19 cellular contexts compared by ENCODE assay signal in the genomic region with DNA sequence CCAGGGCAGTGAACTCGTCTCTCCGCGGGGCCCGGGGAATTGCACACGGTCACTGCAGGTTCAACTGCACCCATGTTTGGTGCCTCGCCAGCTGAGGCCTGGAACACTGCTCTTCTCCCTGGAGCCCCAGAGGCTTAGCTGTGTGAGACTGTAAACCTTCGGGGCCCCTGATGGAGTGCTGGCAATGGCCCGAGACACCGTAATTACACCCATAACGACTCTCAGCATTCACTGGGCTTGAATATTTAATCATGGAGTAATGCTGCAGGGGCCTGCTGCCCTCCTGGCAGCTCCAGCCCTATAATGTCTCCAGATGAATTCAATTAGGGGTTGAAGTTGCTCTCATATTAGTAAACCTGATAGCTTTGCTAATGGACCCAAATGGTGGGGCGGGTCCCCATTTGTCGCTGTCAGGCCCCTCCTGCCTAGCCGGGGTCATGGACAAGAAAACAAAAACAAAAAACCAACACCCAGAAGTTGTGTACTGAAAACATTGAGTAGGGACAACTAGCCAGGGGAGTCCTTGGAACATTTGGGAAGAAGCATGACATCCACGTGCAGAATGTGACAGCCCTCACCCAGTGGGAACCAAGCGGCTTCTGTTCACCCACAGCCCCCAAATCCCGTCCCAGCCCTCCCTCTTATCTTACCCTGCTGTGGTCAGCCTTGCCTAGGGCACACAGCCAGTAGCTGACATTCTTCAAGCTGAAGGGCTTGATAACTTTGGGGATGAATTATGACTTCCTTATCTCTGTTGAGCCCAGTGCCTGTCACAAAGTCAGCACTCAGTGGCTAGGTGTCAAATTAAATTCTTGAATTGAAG.
DNase-seq lines count a peak whose midpoint lies in the region; ATAC-seq and TF ChIP-seq lines count a peak whose summit lies in the region.
"Had no signal": no experiment of that assay in that cellular context is flagged by ENCODE, and none has a peak within 500 bp of the region (broad histone marks: within the 10 kb centered on the region; RNA-seq: fewer than 3 reads in every experiment).

No MANE protein-coding gene starts in this region.

- H3K4me3 ChIP-seq in HEK293 (ENCODE audit: low read depth, low read length) = no peak overlapping the region
- H3K4me3 ChIP-seq in lower lobe of right lung = no peak overlapping the region
- H3K4me3 ChIP-seq: smooth muscle cell, suprapubic skin had no signal

- no peak for ATAC-seq in lower lobe of right lung
- ATAC-seq in HG02623 (IDR thresholded peaks at IDR 0.05; ENCODE audit: unreplicated experiment) = no peak
- ATAC-seq: activated naive CD8-positive, alpha-beta T cell treated with anti-CD3 and anti-CD28 coated beads, Interleukin-2, amount 50 U/mL, for 24 hours; HCT116 had no signal

- H3K27me3 ChIP-seq in lower lobe of right lung (ENCODE audit: low read depth) = peaks cover 3% of the 10 kb centered on the region
- H3K27me3 ChIP-seq: suprapubic skin had no signal

- H3K4me1 ChIP-seq in HEK293 (ENCODE audit: control insufficient read depth, insufficient read depth, low read length) = 0 out of 2 replicates have a peak, but pooled peaks cover 7% of the 10 kb centered on the region
- H3K4me1 ChIP-seq in lower lobe of right lung = no peaks in the 10 kb centered on the region
- H3K4me1 ChIP-seq: suprapubic skin had no signal

- TF ChIP-seq CTCF in HEK293 (tag by site-specific recombination; IDR thresholded peaks at IDR 0.05) (no peak), lower lobe of right lung (IDR thresholded peaks at IDR 0.05) (no peak), GM10248 (IDR thresholded peaks at IDR 0.05; ENCODE audit: control extremely low read depth, extremely low read depth, low read depth, missing control alignments) (no peak)

- DNase-seq in NCI-H2081 treated with DMSO at 0.1 percent for 48 hours (lab: John Stamatoyannopoulos, UW) = peak; percentile 16
- peak; percentile 18 for DNase-seq in dermis blood vessel endothelial cell
- DNase-seq in left kidney (ENCODE audit: low read depth, low spot score) = peak; percentile 32
- no peak for DNase-seq in lower lobe of right lung
- DNase-seq in GM10248 (ENCODE audit: extremely low spot score) = no peak
- DNase-seq in stimulated activated CD4-positive, alpha-beta T cell treated with anti-CD3 and anti-CD28 coated beads, Interleukin-12 subunit alpha, Interleukin-12 subunit beta, amount 100 ng/mL, for 4 hours = no peak
- DNase-seq: activated CD4-positive, alpha-beta T cell treated with anti-CD3 and anti-CD28 coated beads for 1 hour; activated naive CD8-positive, alpha-beta T cell treated with anti-CD3 and anti-CD28 coated beads, Interleukin-2, amount 50 U/mL, for 24 hours; AML-193; effector CD8-positive, alpha-beta T cell; GF-D8; NCI-H524; nephron progenitor cell; T-helper 2 cell had no signal

- intact Hi-C loops in lower lobe of right lung (cut with DNase I) = no loop called here

- CTCF ChIA-PET in HEK293 (lab: Yijun Ruan, JAX) = interaction anchor here (1.5 to 1.7 kb wide), 2 partner anchors 15 to 276 kb away, joined by 5 to 6 read pairs; no protein-coding TSS in a partner anchor
- CTCF ChIA-PET in GM10248 (lab: Yijun Ruan, JAX) = interaction anchor here (1.0 to 2.2 kb wide), 3 partner anchors 9 to 73 kb away, joined by 3 to 7 read pairs (median 3); no protein-coding TSS in a partner anchor

- H3K36me3 ChIP-seq in HEK293 (ENCODE audit: control insufficient read depth in 2 of 2, insufficient read depth in 1 of 2, low read length in 2 of 2) (no peaks in the 10 kb centered on the region), lower lobe of right lung (no peaks in the 10 kb centered on the region)
- H3K36me3 ChIP-seq: suprapubic skin had no signal

- H3K9me3 ChIP-seq in HEK293 (ENCODE audit: control insufficient read depth, insufficient read depth, low read depth, low read length) (no peaks in the 10 kb centered on the region), lower lobe of right lung (no peaks in the 10 kb centered on the region)
- H3K9me3 ChIP-seq: suprapubic skin had no signal

- no peak overlapping the region for H3K27ac ChIP-seq in HEK293 (ENCODE audit: extremely low read depth, low read depth, low read length)
- H3K27ac ChIP-seq in lower lobe of right lung = no peak overlapping the region
- H3K27ac ChIP-seq: suprapubic skin had no signal

- POLR2A ChIA-PET in HEK293 (lab: Yijun Ruan, JAX) = interaction anchor here (0.9 kb wide), 1 partner anchor 227 kb away, joined by 4 read pairs; the partner anchor contains the start of gene EXOG
- POLR2A ChIA-PET in GM10248 (lab: Yijun Ruan, JAX) = no interaction called here

TF ChIP-seq in HEK293, 187 proteins besides CTCF, POLR2A, EP300 and RAD21:
- TF ChIP-seq GLI2 (tag by site-specific recombination; IDR thresholded peaks at IDR 0.05; ENCODE audit: borderline replicate concordance, low read depth) (no peak), ZIC2 (tag by site-specific recombination; IDR thresholded peaks at IDR 0.05) (peak; percentile 80), ZNF658 (tag by site-specific recombination; IDR thresholded peaks at IDR 0.05) (no peak), ZNF398 (tag by site-specific recombination; IDR thresholded peaks at IDR 0.05) (peak; percentile 37; the same call in 1 of the 2 replicates), ZNF518A (tag by site-specific recombination; conservative IDR thresholded peaks at IDR 0.05; ENCODE audit: low read depth) (no peak), SETDB1 (IDR thresholded peaks at IDR 0.05; ENCODE audit: insufficient read length, low read length) (no peak), ZNF488 (tag by site-specific recombination; IDR thresholded peaks at IDR 0.05) (no peak), OSR2 (tag by site-specific recombination; IDR thresholded peaks at IDR 0.05) (peak; percentile 59; the same call in 1 of the 2 replicates), ZNF626 (tag by site-specific recombination; IDR thresholded peaks at IDR 0.05) (no peak), ZSCAN30 (tag by site-specific recombination; IDR thresholded peaks at IDR 0.05) (0 out of 2 replicates have a peak, but pooled peaks have one; percentile 18), ZBTB8A (tag by site-specific recombination; IDR thresholded peaks at IDR 0.05) (peak; percentile 22), KLF1 (tag by site-specific recombination; IDR thresholded peaks at IDR 0.05) (peak; percentile 19; the same call in 1 of the 2 replicates), ZNF423 (tag by site-specific recombination; IDR thresholded peaks at IDR 0.05) (peak; percentile 76), ZNF416 (tag by site-specific recombination; IDR thresholded peaks at IDR 0.05) (no peak), SP7 (tag by site-specific recombination; IDR thresholded peaks at IDR 0.05) (peak; percentile 87)

Comparison
In these comparisons a context has a peak if more than half of its experiments do, and no peak if none do; other contexts are left out.
1. DNase-seq: peak in NCI-H2081 treated with DMSO at 0.1 percent for 48 hours (single experiment), dermis blood vessel endothelial cell (single experiment) and left kidney (single experiment); none in lower lobe of right lung (single experiment), GM10248 (single experiment) and stimulated activated CD4-positive, alpha-beta T cell treated with anti-CD3 and anti-CD28 coated beads, Interleukin-12 subunit alpha, Interleukin-12 subunit beta, amount 100 ng/mL, for 4 hours (single experiment).